In genomic region chr18:10032331-10032979, GRCh38 we compare ENCODE assay signal across 11 cellular contexts.
DNase-seq lines count a peak whose midpoint lies in the region; ATAC-seq and TF ChIP-seq lines count a peak whose summit lies in the region.
"Had no signal": no experiment of that assay in that cellular context is flagged by ENCODE, and none has a peak within 500 bp of the region (broad histone marks: within the 10 kb centered on the region; RNA-seq: fewer than 3 reads in every experiment).

No MANE protein-coding gene starts in this region.

- no peak overlapping the region for H3K27ac Mint-ChIP-seq in activated CD4-positive, alpha-beta T cell treated with anti-CD3 and anti-CD28 coated beads for 36 hours

- no peak overlapping the region for H3K27ac ChIP-seq in thyroid gland
- H3K27ac ChIP-seq: A549 had no signal

- H3K9me3 Mint-ChIP-seq in activated CD4-positive, alpha-beta T cell treated with anti-CD3 and anti-CD28 coated beads for 36 hours (ENCODE audit: low read depth): no peaks in the 10 kb centered on the region

- H3K9me3 ChIP-seq in mucosa of stomach (ENCODE audit: control insufficient read depth, low read length): no peaks in the 10 kb centered on the region
- no peaks in the 10 kb centered on the region for H3K9me3 ChIP-seq in thyroid gland
- H3K9me3 ChIP-seq: A549, adrenal gland had no signal

- peak; percentile 40 for DNase-seq in activated CD4-positive, alpha-beta T cell treated with anti-CD3 and anti-CD28 coated beads for 36 hours
- no peak for DNase-seq in activated CD4-positive, alpha-beta T cell treated with anti-CD3 and anti-CD28 coated beads, Interleukin-2, amount 50 U/mL, for 4 hours
- DNase-seq in ecto neural progenitor cell (ENCODE audit: low spot score): peak; percentile 60
- DNase-seq in thyroid gland: peak; percentile 14 to 18
- no peak for DNase-seq in T-helper 1 cell
- DNase-seq in NCI-H187 treated with DMSO at 0.1 percent for 48 hours (lab: John Stamatoyannopoulos, UW): no peak
- DNase-seq in SW480 (ENCODE audit: low spot score): no peak
- DNase-seq: NCI-H510A had no signal

- peak overlapping the region; percentile 17 for H3K9ac ChIP-seq in mucosa of stomach (ENCODE audit: low read length)

- H3K36me3 ChIP-seq in mucosa of stomach (ENCODE audit: control insufficient read depth, insufficient read depth, low read length) (no peaks in the 10 kb centered on the region), thyroid gland (no peaks in the 10 kb centered on the region)
- H3K36me3 ChIP-seq: adrenal gland had no signal

- peaks cover 4% of the 10 kb centered on the region for H3K27me3 Mint-ChIP-seq in activated CD4-positive, alpha-beta T cell treated with anti-CD3 and anti-CD28 coated beads for 36 hours

- 18 to 25% methylated on average over 22 to 25 of the region's 45 CpGs for WGBS in thyroid gland, 2 donors

- H3K36me3 Mint-ChIP-seq in activated CD4-positive, alpha-beta T cell treated with anti-CD3 and anti-CD28 coated beads for 36 hours (ENCODE audit: low read depth): no peaks in the 10 kb centered on the region

- H3K4me3 Mint-ChIP-seq in activated CD4-positive, alpha-beta T cell treated with anti-CD3 and anti-CD28 coated beads for 36 hours: peak overlapping the region; percentile 22

- H3K4me3 ChIP-seq in mucosa of stomach (ENCODE audit: low read length) (no peak overlapping the region), thyroid gland (replicated peaks in 1 of 3) (no peak overlapping the region)
- H3K4me3 ChIP-seq: A549 had no signal

- H3K27me3 ChIP-seq in mucosa of stomach (ENCODE audit: control insufficient read depth, insufficient read depth, low read length) (no peaks in the 10 kb centered on the region), thyroid gland (no peaks in the 10 kb centered on the region)
- H3K27me3 ChIP-seq: adrenal gland had no signal

- H3K4me1 ChIP-seq in mucosa of stomach (ENCODE audit: control insufficient read depth, insufficient read depth, low read length) (peaks cover 16% of the 10 kb centered on the region), thyroid gland (peaks cover 6 to 14% of the 10 kb centered on the region in 2 donors)
- H3K4me1 ChIP-seq: A549 had no signal

- POLR2A ChIA-PET in activated CD4-positive, alpha-beta T cell treated with anti-CD3 and anti-CD28 coated beads for 36 hours (lab: Charles Lee): no interaction called here

- CTCF ChIA-PET in activated CD4-positive, alpha-beta T cell treated with anti-CD3 and anti-CD28 coated beads for 36 hours (lab: Charles Lee): no interaction called here

- peak in 1 of 6 experiments; percentile 21 for TF ChIP-seq CTCF in thyroid gland (IDR thresholded peaks at IDR 0.05)

- H3K4me1 Mint-ChIP-seq in activated CD4-positive, alpha-beta T cell treated with anti-CD3 and anti-CD28 coated beads for 36 hours: peaks cover 3% of the 10 kb centered on the region

- TF ChIP-seq POLR2A in thyroid gland (IDR thresholded peaks at IDR 0.05): no peak

- intact Hi-C loops in activated CD4-positive, alpha-beta T cell treated with anti-CD3 and anti-CD28 coated beads for 36 hours (cut with DNase I, micrococcal nuclease): loop anchor here in 1 of 2 experiments (2.0 kb wide), 1 partner anchor 488 kb away; no protein-coding TSS in a partner anchor
- intact Hi-C loops in thyroid gland (cut with DNase I): no loop called here

- ATAC-seq in activated CD4-positive, alpha-beta T cell treated with anti-CD3 and anti-CD28 coated beads for 36 hours: peak; percentile 61
- ATAC-seq: A549 had no signal

Comparison
In these comparisons a context has a peak if more than half of its experiments do, and no peak if none do; other contexts are left out.
1. DNase-seq: peak in activated CD4-positive, alpha-beta T cell treated with anti-CD3 and anti-CD28 coated beads for 36 hours (single experiment), ecto neural progenitor cell (single experiment) and thyroid gland (2 of 2); none in activated CD4-positive, alpha-beta T cell treated with anti-CD3 and anti-CD28 coated beads, Interleukin-2, amount 50 U/mL, for 4 hours (0 of 2), T-helper 1 cell (0 of 5), NCI-H187 treated with DMSO at 0.1 percent for 48 hours (single experiment) and SW480 (single experiment).